ENCODE assay signal across 21 cellular contexts in the genomic region with DNA sequence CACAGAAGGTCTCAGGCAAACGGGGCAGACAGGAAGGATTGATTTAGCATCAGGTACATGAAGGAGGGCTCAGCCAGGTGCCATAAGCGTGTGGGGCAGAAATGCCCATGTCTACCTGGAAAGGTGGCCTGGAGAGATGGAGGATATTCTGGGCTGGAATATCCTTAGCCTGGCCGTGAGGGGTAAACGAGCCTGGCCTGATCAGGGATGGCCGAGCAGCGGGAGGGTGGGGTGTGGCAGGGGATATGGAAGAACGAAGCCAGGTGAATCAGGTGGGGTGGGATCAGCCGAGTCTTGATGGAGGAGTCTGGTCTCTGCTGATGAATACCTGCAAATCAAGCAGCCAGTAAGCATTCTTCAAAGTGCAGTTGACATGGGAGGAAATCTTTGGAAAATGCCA. TPM values are rescaled to one million over a fixed set of nuclear protein-coding genes. Genes with fewer than 3 reads are reported as not detected.
DNase-seq lines count a peak whose midpoint lies in the region; TF ChIP-seq lines count a peak whose summit lies in the region.
"Had no signal": no experiment of that assay in that cellular context is flagged by ENCODE, and none has a peak within 500 bp of the region (broad histone marks: within the 10 kb centered on the region; RNA-seq: fewer than 3 reads in every experiment).

No MANE protein-coding gene starts in this region.

- H3K27ac ChIP-seq in endodermal cell (ENCODE audit: low read depth, low read length) (no peak overlapping the region), colonic mucosa (no peak overlapping the region), osteoblast (ENCODE audit: low read depth, low read length) (no peak overlapping the region)
- H3K27ac ChIP-seq: 22Rv1, A549, BLaER1 had no signal

- no peaks in the 10 kb centered on the region for H3K36me3 ChIP-seq in endodermal cell (ENCODE audit: control insufficient read depth, insufficient read depth, low read length)
- H3K36me3 ChIP-seq in colonic mucosa, result no peaks in the 10 kb centered on the region
- no peaks in the 10 kb centered on the region for H3K36me3 ChIP-seq in osteoblast (ENCODE audit: insufficient read depth, low read length)
- H3K36me3 ChIP-seq: BLaER1 had no signal

- no peak overlapping the region for H3K9ac ChIP-seq in endodermal cell (ENCODE audit: extremely low read depth, low read length, poor library complexity, severe bottlenecking)
- H3K9ac ChIP-seq in colonic mucosa (ENCODE audit: low read depth in 2 of 2, low read length in 2 of 2), result no peak overlapping the region
- H3K9ac ChIP-seq: BLaER1 had no signal

- H3K4me1 Mint-ChIP-seq in endodermal cell, result no peaks in the 10 kb centered on the region

- H3K9me3 ChIP-seq in endodermal cell (ENCODE audit: control insufficient read depth, low read length) (no peaks in the 10 kb centered on the region), colonic mucosa (no peaks in the 10 kb centered on the region), osteoblast (ENCODE audit: low read depth, low read length) (no peaks in the 10 kb centered on the region)

- H4K20me1 ChIP-seq in osteoblast (ENCODE audit: insufficient read depth, low read length), result no peaks in the 10 kb centered on the region
- H4K20me1 ChIP-seq: BLaER1 had no signal

- DNase-seq in activated CD8-positive, alpha-beta memory T cell treated with anti-CD3 and anti-CD28 coated beads, Interleukin-2, amount 50 U/mL, for 48 hours, result peak; percentile 29
- no peak for DNase-seq in activated CD8-positive, alpha-beta memory T cell treated with anti-CD3 and anti-CD28 coated beads, Interleukin-2, amount 50 U/mL, for 4 hours
- DNase-seq in endodermal cell, result peak; percentile 36
- peak; percentile 68 for DNase-seq in mesenteric fat pad (ENCODE audit: low spot score)
- peak; percentile 36 for DNase-seq in ureter (ENCODE audit: low spot score)
- DNase-seq in nucleus accumbens (lab: John Stamatoyannopoulos, UW), result no peak
- DNase-seq in colonic mucosa, result no peak
- DNase-seq in osteoblast (ENCODE audit: insufficient read length, low spot score, missing footprints), result no peak
- DNase-seq: Calu3, DMS 273 treated with DMSO at 0.1 percent for 48 hours, DMS53, DND-41, EL, H9 had no signal

- H2AFZ ChIP-seq in osteoblast (ENCODE audit: low read length), result no peak overlapping the region

- no peaks in the 10 kb centered on the region for H3K36me3 Mint-ChIP-seq in endodermal cell (ENCODE audit: low read depth)

- H3K79me2 ChIP-seq in osteoblast (ENCODE audit: insufficient read depth, low read length), result no peaks in the 10 kb centered on the region

- no peak overlapping the region for H3K4me3 ChIP-seq in endodermal cell (ENCODE audit: low read length)
- no peak overlapping the region for H3K4me3 ChIP-seq in colonic mucosa
- no peak overlapping the region for H3K4me3 ChIP-seq in osteoblast (ENCODE audit: insufficient read depth, low read length)
- H3K4me3 ChIP-seq: A549, BLaER1, GM12878 had no signal

- H3K27me3 ChIP-seq in endodermal cell (ENCODE audit: control insufficient read depth, insufficient read depth, low read length, poor library complexity, severe bottlenecking) (no peaks in the 10 kb centered on the region), colonic mucosa (no peaks in the 10 kb centered on the region), osteoblast (ENCODE audit: insufficient read depth, low read length) (peaks cover 29% of the 10 kb centered on the region)
- H3K27me3 ChIP-seq: BLaER1 had no signal

- H3K4me1 ChIP-seq in endodermal cell (ENCODE audit: control insufficient read depth, insufficient read depth, low read length) (no peaks in the 10 kb centered on the region), colonic mucosa (no peaks in the 10 kb centered on the region), osteoblast (ENCODE audit: insufficient read depth, low read length) (no peaks in the 10 kb centered on the region)
- H3K4me1 ChIP-seq: A549, BLaER1 had no signal

- no peak overlapping the region for H3K27ac Mint-ChIP-seq in endodermal cell
- H3K27ac Mint-ChIP-seq: CD8-positive, alpha-beta T cell; H9 had no signal

- H3K4me2 ChIP-seq in osteoblast (ENCODE audit: insufficient read depth, low read length), result no peak overlapping the region
- H3K4me2 ChIP-seq: A549, BLaER1 had no signal

- H3K27me3 Mint-ChIP-seq in endodermal cell (ENCODE audit: insufficient read depth), result peaks cover 1% of the 10 kb centered on the region

- 90 to 92% methylated on average over 6 to 8 of the region's 8 CpGs for WGBS in endodermal cell (ENCODE audit: insufficient coverage in 1 of 2, insufficient read length in 1 of 2), 2 experiments

- H3K4me3 Mint-ChIP-seq in endodermal cell, result no peak overlapping the region
- H3K4me3 Mint-ChIP-seq: CD8-positive, alpha-beta T cell; H9 had no signal

- intact Hi-C loops in colonic mucosa (cut with DNase I), result no loop called here

- no peaks in the 10 kb centered on the region for H3K9me3 Mint-ChIP-seq in endodermal cell
- H3K9me3 Mint-ChIP-seq: CD8-positive, alpha-beta T cell had no signal

- TF ChIP-seq CTCF in endodermal cell (conservative IDR thresholded peaks at IDR 0.05), result no peak
- no peak for TF ChIP-seq CTCF in colonic mucosa (IDR thresholded peaks at IDR 0.05)
- TF ChIP-seq CTCF in osteoblast (IDR thresholded peaks at IDR 0.05; ENCODE audit: extremely low read depth, low read depth, low read length), result no peak

RNA-seq across cellular contexts. Expression of gene TTC22, which starts 35.5 kb away (rescaled TPM):
- total RNA-seq in endodermal cell (under 1 TPM; 0.44 to 0.53 TPM), mesenteric fat pad (not detected), ureter (14.9 TPM), colonic mucosa (10 to 100 TPM; 52.4 to 80.6 TPM), osteoblast (not detected in 2 replicates)
- polyA plus RNA-seq in endodermal cell (2013, experiment 1 of 2), result 0.11 TPM
- polyA plus RNA-seq in endodermal cell (2013, experiment 2 of 2), result not detected
- total RNA-seq: G401 had no signal
- polyA plus RNA-seq: A549, AG04450 had no signal

RNA-seq across cellular contexts. Expression of gene DHCR24, which starts 50.4 kb away (rescaled TPM):
- total RNA-seq in endodermal cell, result 100 to 1,000 TPM; 243 to 340 TPM
- polyA plus RNA-seq in endodermal cell (2013, experiment 1 of 2), result 221 TPM
- polyA plus RNA-seq in endodermal cell (2013, experiment 2 of 2), result 218 TPM
- 115 TPM for total RNA-seq in mesenteric fat pad
- 190 TPM for total RNA-seq in ureter
- total RNA-seq in colonic mucosa, result 100 to 1,000 TPM; 254 to 310 TPM
- total RNA-seq in osteoblast, result 151 and 168 TPM in 2 replicates

Comparison
In these comparisons a context has a peak if more than half of its experiments do, and no peak if none do; other contexts are left out.
1. DNase-seq: peak in activated CD8-positive, alpha-beta memory T cell treated with anti-CD3 and anti-CD28 coated beads, Interleukin-2, amount 50 U/mL, for 48 hours (single experiment), endodermal cell (single experiment), mesenteric fat pad (single experiment) and ureter (single experiment); none in activated CD8-positive, alpha-beta memory T cell treated with anti-CD3 and anti-CD28 coated beads, Interleukin-2, amount 50 U/mL, for 4 hours (single experiment), nucleus accumbens (0 of 56), colonic mucosa (single experiment) and osteoblast (single experiment).
2. RNA of gene TTC22, which starts 35.5 kb away (total RNA-seq): 52.4 to 80.6 TPM in colonic mucosa and 14.9 TPM in ureter (single experiment); 0.44 to 0.53 TPM in endodermal cell, not detected in mesenteric fat pad (single experiment) and not detected in osteoblast; every median in the first group is over 10 times any median in the second.